14 cellular contexts compared by ENCODE assay signal in genomic region chr1:201295861-201296260, GRCh38. TPM values are rescaled to one million over a fixed set of nuclear protein-coding genes. Genes with fewer than 3 reads are reported as not detected.
DNase-seq lines count a peak whose midpoint lies in the region; ATAC-seq and TF ChIP-seq lines count a peak whose summit lies in the region.
"Had no signal": no experiment of that assay in that cellular context is flagged by ENCODE, and none has a peak within 500 bp of the region (broad histone marks: within the 10 kb centered on the region; RNA-seq: fewer than 3 reads in every experiment).

No MANE protein-coding gene starts in this region.

- peak overlapping the region; percentile 93 for H3K27ac ChIP-seq in mammary epithelial cell (ENCODE audit: insufficient read depth, low read depth, low read length)
- no peak overlapping the region for H3K27ac ChIP-seq in CD4-positive, alpha-beta memory T cell (ENCODE audit: low read depth, low read length)
- H3K27ac ChIP-seq: SJSA1 had no signal

- H3K79me2 ChIP-seq in mammary epithelial cell (ENCODE audit: insufficient read depth, low read length), result peaks cover 85% of the 10 kb centered on the region

- no peak overlapping the region for H2AFZ ChIP-seq in mammary epithelial cell (ENCODE audit: low read depth, low read length)

- intact Hi-C loops in mammary epithelial cell (cut with micrococcal nuclease) (no loop called here), mucosa of descending colon (cut with DNase I, micrococcal nuclease) (no loop called here)
- intact Hi-C loops in CD4-positive, alpha-beta memory T cell (cut with micrococcal nuclease), result no loop called here

- H4K20me1 ChIP-seq in mammary epithelial cell (ENCODE audit: insufficient read depth, low read length), result no peaks in the 10 kb centered on the region

- peak; percentile 34 for ATAC-seq in mucosa of descending colon
- ATAC-seq in GM21717 (IDR thresholded peaks at IDR 0.05; ENCODE audit: unreplicated experiment), result no peak
- no peak for ATAC-seq in HG03095 (IDR thresholded peaks at IDR 0.05; ENCODE audit: unreplicated experiment)

- H3K9me3 ChIP-seq in mammary epithelial cell (replicated peaks; ENCODE audit: insufficient read depth, low read length), result no peaks in the 10 kb centered on the region
- H3K9me3 ChIP-seq in mucosa of descending colon, result no peaks in the 10 kb centered on the region
- no peaks in the 10 kb centered on the region for H3K9me3 ChIP-seq in CD4-positive, alpha-beta memory T cell (ENCODE audit: control insufficient read depth in 1 of 2, low read length in 2 of 2)
- H3K9me3 ChIP-seq: SJSA1 had no signal

- H3K4me3 ChIP-seq in mammary epithelial cell (replicated peaks in 1 of 3; ENCODE audit: insufficient read depth in 1 of 3, low read depth in 2 of 3, low read length in 3 of 3) (no peak overlapping the region), mucosa of descending colon (no peak overlapping the region)
- no peak overlapping the region for H3K4me3 ChIP-seq in CD4-positive, alpha-beta memory T cell (ENCODE audit: low read length in 2 of 2)
- H3K4me3 ChIP-seq: SJSA1 had no signal

- WGBS in mammary epithelial cell (ENCODE audit: low coverage, missing lambda C conversion rate), result 2% methylated on average over 3 of the region's 3 CpGs

- dilution Hi-C loops in mammary epithelial cell (cut with HindIII; ENCODE audit: low sequenced_read_pairs), result no loop called here

- H3K4me3 Mint-ChIP-seq in CD4-positive, alpha-beta memory T cell, result no peak overlapping the region
- H3K4me3 Mint-ChIP-seq: central memory CD8-positive, alpha-beta T cell; mesothelial cell of epicardium had no signal

- peak overlapping the region; percentile 56 for H3K9ac ChIP-seq in mammary epithelial cell (ENCODE audit: insufficient read depth, low read length)

- peak overlapping the region; percentile 70 for H3K4me2 ChIP-seq in mammary epithelial cell (ENCODE audit: insufficient read depth, low read depth, low read length)

- BruUV-seq in mammary epithelial cell (replicated peaks; lab: Mats Ljungman, UMichigan), result no TSS peak

- in situ Hi-C loops in ACHN (cut with HindIII; ENCODE audit: low pct_ligation_motif_present, low pct_unique_long_range_greater_than_20kb, low sequenced_read_pairs), result no loop called here
- in situ Hi-C loops in mammary epithelial cell (cut with MboI; ENCODE audit: low sequenced_read_pairs in 2 of 2), result no loop called here

- POLR2A ChIA-PET in CD4-positive, alpha-beta memory T cell (lab: Charles Lee; ENCODE audit: partially characterized antibody), result no interaction called here

- TF ChIP-seq CTCF in mammary epithelial cell (conservative IDR thresholded peaks at IDR 0.05 in 1 of 2, IDR thresholded peaks at IDR 0.05 in 1 of 2; ENCODE audit: extremely low read depth in 1 of 2, insufficient read depth in 1 of 2, low read depth in 1 of 2, low read length in 2 of 2), result no peak
- no peak for TF ChIP-seq CTCF in mucosa of descending colon (IDR thresholded peaks at IDR 0.05)
- no peak for TF ChIP-seq CTCF in GM10266 (IDR thresholded peaks at IDR 0.05; ENCODE audit: control insufficient read depth, insufficient read depth, low read depth, missing control alignments)

- no peaks in the 10 kb centered on the region for H3K4me1 Mint-ChIP-seq in CD4-positive, alpha-beta memory T cell
- H3K4me1 Mint-ChIP-seq: central memory CD8-positive, alpha-beta T cell had no signal

- H3K9me3 Mint-ChIP-seq in CD4-positive, alpha-beta memory T cell, result no peaks in the 10 kb centered on the region
- H3K9me3 Mint-ChIP-seq: central memory CD8-positive, alpha-beta T cell; mesothelial cell of epicardium had no signal

- CTCF ChIA-PET in mammary epithelial cell (lab: Charles Lee; ENCODE audit: low non-redundant PET), result no interaction called here
- CTCF ChIA-PET in CD4-positive, alpha-beta memory T cell (lab: Charles Lee; ENCODE audit: partially characterized antibody), result no interaction called here

- H3K27me3 Mint-ChIP-seq in CD4-positive, alpha-beta memory T cell, result peaks cover 11 to 23% of the 10 kb centered on the region in 2 donors

- no peaks in the 10 kb centered on the region for H3K27me3 ChIP-seq in mammary epithelial cell (ENCODE audit: insufficient read depth, low read length)
- H3K27me3 ChIP-seq in CD4-positive, alpha-beta memory T cell (ENCODE audit: insufficient read depth, low read length), result no peaks in the 10 kb centered on the region

- no peaks in the 10 kb centered on the region for H3K36me3 Mint-ChIP-seq in CD4-positive, alpha-beta memory T cell
- H3K36me3 Mint-ChIP-seq: mesothelial cell of epicardium had no signal

- peaks cover 15% of the 10 kb centered on the region for H3K36me3 ChIP-seq in mammary epithelial cell (ENCODE audit: insufficient read depth, low read length)
- no peaks in the 10 kb centered on the region for H3K36me3 ChIP-seq in mucosa of descending colon (ENCODE audit: low read depth)
- no peaks in the 10 kb centered on the region for H3K36me3 ChIP-seq in CD4-positive, alpha-beta memory T cell (ENCODE audit: insufficient read depth, low read length)
- H3K36me3 ChIP-seq: SJSA1 had no signal

- DNase-seq in ACHN (peak; percentile 68), HT1080 (ENCODE audit: low read depth) (peak; percentile 86), mammary epithelial cell (peak; percentile 99), mucosa of descending colon (no peak), GM10266 (ENCODE audit: extremely low spot score) (no peak)
- DNase-seq in CD4-positive, alpha-beta memory T cell, result no peak
- DNase-seq: activated CD4-positive, alpha-beta T cell treated with anti-CD3 and anti-CD28 coated beads for 1 hour; AML-193; stimulated activated CD8-positive, alpha-beta memory T cell treated with anti-CD3 and anti-CD28 coated beads, Interleukin-4, amount 100 ng/mL, for 48 hours had no signal

- peaks cover 79% of the 10 kb centered on the region for H3K4me1 ChIP-seq in mammary epithelial cell (ENCODE audit: insufficient read depth, low read length)
- H3K4me1 ChIP-seq in mucosa of descending colon (ENCODE audit: low read depth), result peaks cover 14% of the 10 kb centered on the region
- H3K4me1 ChIP-seq in CD4-positive, alpha-beta memory T cell (ENCODE audit: insufficient read depth, low read length), result no peaks in the 10 kb centered on the region
- H3K4me1 ChIP-seq: SJSA1 had no signal

- H3K27ac Mint-ChIP-seq in CD4-positive, alpha-beta memory T cell, result no peak overlapping the region
- H3K27ac Mint-ChIP-seq: mesothelial cell of epicardium had no signal

RNA-seq across cellular contexts. Expression of gene PKP1, which starts 12.6 kb away (rescaled TPM):
- total RNA-seq in HT1080 (2014; rRNA removed; shearing (Covaris generic)), result not detected in 2 replicates
- polyA plus RNA-seq in HT1080 (2015; cell fraction: cytosol; rRNA removed), result not detected in 2 replicates
- polyA plus RNA-seq in HT1080 (2015; cell fraction: nucleus; rRNA removed), result not detected in 2 replicates
- total RNA-seq in mammary epithelial cell (100 to 1,000 TPM; 102 to 201 TPM), mucosa of descending colon (under 1 TPM in 2 of 3 donors, not detected in 1; 0.27 to 0.41 TPM)
- 155 TPM for polyA plus RNA-seq in mammary epithelial cell
- 253 TPM for polyA minus RNA-seq in mammary epithelial cell
- not detected for total RNA-seq in CD4-positive, alpha-beta memory T cell
- not detected for polyA plus RNA-seq in CD4-positive, alpha-beta memory T cell
- total RNA-seq: SJSA1 had no signal

Comparison
In these comparisons a context has a peak if more than half of its experiments do, and no peak if none do; other contexts are left out.
1. DNase-seq: peak in ACHN (single experiment), HT1080 (single experiment) and mammary epithelial cell (single experiment); none in mucosa of descending colon (0 of 3), CD4-positive, alpha-beta memory T cell (0 of 5) and GM10266 (single experiment).
2. RNA of gene PKP1, which starts 12.6 kb away (total RNA-seq): 102 to 201 TPM in mammary epithelial cell; 0.27 to 0.41 TPM in mucosa of descending colon, not detected in HT1080 and not detected in CD4-positive, alpha-beta memory T cell; every median in the first group is over 10 times any median in the second.